ENCODE assay signal across 22 cellular contexts in genomic region chrX:136261316-136261715, GRCh38. TPM values are rescaled to one million over a fixed set of nuclear protein-coding genes. Genes with fewer than 3 reads are reported as not detected.
"Had no signal": no experiment of that assay in that cellular context is flagged by ENCODE, and none has a peak within 500 bp of the region (broad histone marks: within the 10 kb centered on the region; RNA-seq: fewer than 3 reads in every experiment).

No MANE protein-coding gene starts in this region.

- H3K27me3 ChIP-seq: foreskin keratinocyte, suprapubic skin, upper lobe of right lung had no signal

- H3K4me1 ChIP-seq: foreskin keratinocyte, suprapubic skin, upper lobe of right lung had no signal

- DNase-seq: activated CD4-positive, alpha-beta memory T cell treated with anti-CD3 and anti-CD28 coated beads, Interleukin-2, amount 10 ng/mL, durations not matched to agents 7 days and 5 days; activated CD4-positive, alpha-beta T cell treated with anti-CD3 and anti-CD28 coated beads for 1 hour; activated gamma-delta T cell; activated naive CD8-positive, alpha-beta T cell treated with anti-CD3 and anti-CD28 coated beads for 36 hours; activated T-cell treated with anti-CD3 and anti-CD28 coated beads, Interleukin-2, amount 50 U/mL, for 48 hours; effector memory CD8-positive, alpha-beta T cell; heart left ventricle; naive thymus-derived CD4-positive, alpha-beta T cell; stimulated activated CD4-positive, alpha-beta T cell treated with anti-CD3 and anti-CD28 coated beads, Interleukin-1b, Interleukin-23, amount 100 ng/mL, for 48 hours; stimulated activated naive CD4-positive, alpha-beta T cell; SW 1271; upper lobe of right lung had no signal

- H3K9me3 ChIP-seq: heart left ventricle, suprapubic skin, upper lobe of right lung had no signal

- H3K4me3 Mint-ChIP-seq: activated CD4-positive, alpha-beta memory T cell treated with anti-CD3 and anti-CD28 coated beads, Interleukin-2, amount 10 ng/mL, durations not matched to agents 7 days and 5 days; activated naive CD8-positive, alpha-beta T cell treated with anti-CD3 and anti-CD28 coated beads for 36 hours; central memory CD8-positive, alpha-beta T cell; dendritic cell treated with granulocyte-macrophage colony-stimulating factor and Interleukin-4, amounts not matched to agents 40 ng/mL and 50 ng/mL, for 4 days; effector memory CD8-positive, alpha-beta T cell; naive thymus-derived CD4-positive, alpha-beta T cell; T-helper 2 cell treated with Interferon-gamma antibody and Interleukin-4, amounts not matched to agents 5 μg/mL and 100 μg/mL, for 36 hours had no signal

- ATAC-seq: effector memory CD8-positive, alpha-beta T cell; esophagus mucosa; heart left ventricle; naive thymus-derived CD4-positive, alpha-beta T cell; right cardiac atrium; upper lobe of right lung had no signal

- H3K9me3 Mint-ChIP-seq: activated CD4-positive, alpha-beta memory T cell treated with anti-CD3 and anti-CD28 coated beads, Interleukin-2, amount 10 ng/mL, durations not matched to agents 7 days and 5 days; activated naive CD8-positive, alpha-beta T cell treated with anti-CD3 and anti-CD28 coated beads for 36 hours; central memory CD8-positive, alpha-beta T cell; dendritic cell treated with granulocyte-macrophage colony-stimulating factor and Interleukin-4, amounts not matched to agents 40 ng/mL and 50 ng/mL, for 4 days; effector memory CD8-positive, alpha-beta T cell; naive thymus-derived CD4-positive, alpha-beta T cell; T-helper 2 cell treated with Interferon-gamma antibody and Interleukin-4, amounts not matched to agents 5 μg/mL and 100 μg/mL, for 36 hours had no signal

- H3K27me3 Mint-ChIP-seq: activated CD4-positive, alpha-beta memory T cell treated with anti-CD3 and anti-CD28 coated beads, Interleukin-2, amount 10 ng/mL, durations not matched to agents 7 days and 5 days; activated naive CD8-positive, alpha-beta T cell treated with anti-CD3 and anti-CD28 coated beads for 36 hours; central memory CD8-positive, alpha-beta T cell; dendritic cell treated with granulocyte-macrophage colony-stimulating factor and Interleukin-4, amounts not matched to agents 40 ng/mL and 50 ng/mL, for 4 days; effector memory CD8-positive, alpha-beta T cell; naive thymus-derived CD4-positive, alpha-beta T cell had no signal

- H3K27ac Mint-ChIP-seq: activated CD4-positive, alpha-beta memory T cell treated with anti-CD3 and anti-CD28 coated beads, Interleukin-2, amount 10 ng/mL, durations not matched to agents 7 days and 5 days; activated naive CD8-positive, alpha-beta T cell treated with anti-CD3 and anti-CD28 coated beads for 36 hours; dendritic cell treated with granulocyte-macrophage colony-stimulating factor and Interleukin-4, amounts not matched to agents 40 ng/mL and 50 ng/mL, for 4 days; effector memory CD8-positive, alpha-beta T cell; naive thymus-derived CD4-positive, alpha-beta T cell; T-helper 2 cell treated with Interferon-gamma antibody and Interleukin-4, amounts not matched to agents 5 μg/mL and 100 μg/mL, for 36 hours had no signal

- FAIRE-seq: islet of Langerhans had no signal

- H3K27ac ChIP-seq: foreskin keratinocyte, heart left ventricle, suprapubic skin, upper lobe of right lung had no signal

- H3K36me3 ChIP-seq: heart left ventricle, suprapubic skin, upper lobe of right lung had no signal

- H3K4me3 ChIP-seq: heart left ventricle, suprapubic skin, upper lobe of right lung had no signal

- H3K36me3 Mint-ChIP-seq: activated naive CD8-positive, alpha-beta T cell treated with anti-CD3 and anti-CD28 coated beads for 36 hours; naive thymus-derived CD4-positive, alpha-beta T cell had no signal

RNA-seq across cellular contexts. Expression of gene ADGRG4, which starts 39.4 kb away (rescaled TPM):
- total RNA-seq: activated CD4-positive, alpha-beta memory T cell treated with anti-CD3 and anti-CD28 coated beads, Interleukin-2, amount 10 ng/mL, durations not matched to agents 7 days and 5 days; activated naive CD8-positive, alpha-beta T cell treated with anti-CD3 and anti-CD28 coated beads for 36 hours; esophagus mucosa; foreskin keratinocyte; lung microvascular endothelial cell; mononuclear cell; naive thymus-derived CD4-positive, alpha-beta T cell; right cardiac atrium; suprapubic skin had no signal
- polyA plus RNA-seq: foreskin keratinocyte; heart left ventricle; naive thymus-derived CD4-positive, alpha-beta T cell; right cardiac atrium had no signal
